In the genomic region with DNA sequence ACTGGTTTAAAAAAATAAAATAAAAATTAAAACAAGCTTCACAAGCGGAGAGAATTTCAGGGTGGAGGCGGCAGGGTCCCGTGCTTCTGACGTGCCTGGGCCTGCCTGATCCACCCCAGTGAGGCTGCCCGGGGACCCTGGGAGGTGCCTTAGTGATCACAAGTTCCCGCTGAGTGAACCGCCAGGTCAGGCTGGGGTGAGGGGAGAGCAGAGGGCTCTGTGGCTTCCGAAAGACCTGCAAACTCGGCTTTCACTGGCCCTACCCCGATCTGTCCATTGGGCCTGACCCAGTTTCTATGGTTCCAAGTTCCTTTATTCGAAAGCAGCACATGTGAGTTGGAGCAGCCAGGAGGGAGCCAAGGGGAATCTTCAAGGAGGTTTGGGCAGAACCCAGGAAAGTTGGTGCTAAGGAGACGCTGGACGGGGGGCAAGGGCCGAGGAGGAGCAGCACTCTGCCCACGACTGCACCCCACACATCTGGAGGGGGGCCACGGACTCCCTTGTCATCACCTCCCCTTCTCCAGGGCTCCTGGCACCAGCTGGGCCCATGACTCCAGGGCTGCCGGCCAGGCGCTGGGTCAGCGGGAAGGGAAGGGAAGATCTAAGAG, we compare ENCODE assay signal across 10 cellular contexts. TPM values are rescaled to one million over a fixed set of nuclear protein-coding genes. Genes with fewer than 3 reads are reported as not detected.
A peak's percentile ranks its signal among the peaks of the same experiment; 100 is the strongest.
DNase-seq lines count a peak whose midpoint lies in the region; ATAC-seq and TF ChIP-seq lines count a peak whose summit lies in the region.
"Had no signal": no experiment of that assay in that cellular context is flagged by ENCODE, and none has a peak within 500 bp of the region (broad histone marks: within the 10 kb centered on the region; RNA-seq: fewer than 3 reads in every experiment).

No MANE protein-coding gene starts in this region.

- peak overlapping the region; percentile 91 to 96 for H3K27ac ChIP-seq in thoracic aorta

- H3K36me3 ChIP-seq in thoracic aorta, result peaks cover 20% of the 10 kb centered on the region

- H3K9me3 ChIP-seq in thoracic aorta, result no peaks in the 10 kb centered on the region

- TF ChIP-seq CTCF in epithelial cell of esophagus (IDR thresholded peaks at IDR 0.05; ENCODE audit: insufficient read depth, low read depth, low read length, missing control alignments) (no peak), thoracic aorta (IDR thresholded peaks at IDR 0.05) (no peak)

- in situ Hi-C loops in ACHN (cut with HindIII; ENCODE audit: low pct_ligation_motif_present, low pct_unique_long_range_greater_than_20kb, low sequenced_read_pairs), result no loop called here

- ATAC-seq in thoracic aorta (ENCODE audit: insufficient number of reproducible peaks, low FRiP score, low read depth) (no peak), GM21447 (IDR thresholded peaks at IDR 0.05; ENCODE audit: unreplicated experiment) (no peak)

- peaks cover 57 to 88% of the 10 kb centered on the region in 2 donors for H3K4me1 ChIP-seq in thoracic aorta (ENCODE audit: control insufficient read depth in 1 of 2, low read depth in 2 of 2)

- H3K4me3 ChIP-seq in epithelial cell of esophagus (ENCODE audit: low read length), result no peak overlapping the region
- peak overlapping the region; percentile 46 for H3K4me3 ChIP-seq in thoracic aorta

- no peaks in the 10 kb centered on the region for H3K27me3 ChIP-seq in thoracic aorta (replicated peaks; ENCODE audit: insufficient read depth)

- DNase-seq in NCI-H69 (lab: John Stamatoyannopoulos, UW) (peak; percentile 40), epithelial cell of esophagus (ENCODE audit: low read depth) (peak; percentile 58), medulla oblongata (ENCODE audit: extremely low spot score) (peak; percentile 75), thoracic aorta (ENCODE audit: low spot score) (peak; percentile 25), RKO (ENCODE audit: low spot score) (no peak), DMS153 (lab: John Stamatoyannopoulos, UW) (no peak), ACHN (no peak)
- DNase-seq: effector CD8-positive, alpha-beta T cell had no signal

RNA-seq across cellular contexts. Expression of a gene that starts 12.9 kb away (rescaled TPM):
- total RNA-seq in thoracic aorta, result 100 to 1,000 TPM; 160 to 182 TPM

RNA-seq across cellular contexts. Expression of a gene that starts 19.6 kb away (rescaled TPM):
- 10 to 100 TPM; 17.3 to 65.0 TPM for total RNA-seq in thoracic aorta

RNA-seq across cellular contexts. Expression of a gene that starts 22.2 kb away (rescaled TPM):
- 100 to 1,000 TPM; 158 to 209 TPM for total RNA-seq in thoracic aorta

RNA-seq across cellular contexts. Expression of a gene that starts 33.7 kb away (rescaled TPM):
- total RNA-seq in thoracic aorta, result under 1 TPM in 1 of 2 donors, not detected in 1; 0.28 TPM
- total RNA-seq: HT1080 had no signal

RNA-seq across cellular contexts. Expression of a gene that starts 34.1 kb away (rescaled TPM):
- total RNA-seq in thoracic aorta, result 10 to 100 TPM; 34.4 to 38.5 TPM

Comparison
In these comparisons a context has a peak if more than half of its experiments do, and no peak if none do; other contexts are left out.
1. DNase-seq: peak in NCI-H69 (single experiment), epithelial cell of esophagus (single experiment), medulla oblongata (single experiment) and thoracic aorta (single experiment); none in RKO (single experiment), DMS153 (single experiment) and ACHN (single experiment).